Comparison of ENCODE assay signal across 8 cellular contexts in genomic region chr5:74251106-74252032, GRCh38.
DNase-seq lines count a peak whose midpoint lies in the region; ATAC-seq and TF ChIP-seq lines count a peak whose summit lies in the region.

No MANE protein-coding gene starts in this region.

- CTCF ChIA-PET in HEK293 (lab: Yijun Ruan, JAX) = interaction anchor here (0.8 to 1.1 kb wide), 3 partner anchors 8 to 39 kb away, joined by 3 to 9 read pairs (median 3); no protein-coding TSS in a partner anchor

- no peak for ATAC-seq in HG02678 (IDR thresholded peaks at IDR 0.05; ENCODE audit: unreplicated experiment)
- ATAC-seq in HG03442 (IDR thresholded peaks at IDR 0.05; ENCODE audit: unreplicated experiment) = no peak
- ATAC-seq in HG02642 (IDR thresholded peaks at IDR 0.05; ENCODE audit: poor library complexity, unreplicated experiment) = no peak

- H3K9me3 ChIP-seq in HEK293 (ENCODE audit: control insufficient read depth, insufficient read depth, low read depth, low read length) (no peaks in the 10 kb centered on the region), spleen (no peaks in the 10 kb centered on the region)
- H3K9me3 ChIP-seq in effector memory CD4-positive, alpha-beta T cell (ENCODE audit: control insufficient read depth, low read length) = no peaks in the 10 kb centered on the region

- POLR2A ChIA-PET in HEK293 (lab: Yijun Ruan, JAX) = no interaction called here

- no peaks in the 10 kb centered on the region for H3K36me3 ChIP-seq in HEK293 (ENCODE audit: control insufficient read depth in 2 of 2, insufficient read depth in 1 of 2, low read length in 2 of 2)
- H3K36me3 ChIP-seq in spleen = no peaks in the 10 kb centered on the region
- H3K36me3 ChIP-seq in effector memory CD4-positive, alpha-beta T cell (ENCODE audit: control insufficient read depth, insufficient read depth, low read length) = no peaks in the 10 kb centered on the region

- H3K27me3 ChIP-seq in spleen (replicated peaks in 1 of 7) = no peaks in the 10 kb centered on the region
- no peaks in the 10 kb centered on the region for H3K27me3 ChIP-seq in effector memory CD4-positive, alpha-beta T cell (replicated peaks; ENCODE audit: control insufficient read depth, insufficient read depth, low read length, poor library complexity, severe bottlenecking)

- H3K4me1 ChIP-seq in HEK293 (ENCODE audit: control insufficient read depth, insufficient read depth, low read length) (peaks cover 12% of the 10 kb centered on the region), spleen (peaks cover 0 to 10% (median 0%) of the 10 kb centered on the region in 6 donors)
- no peaks in the 10 kb centered on the region for H3K4me1 ChIP-seq in effector memory CD4-positive, alpha-beta T cell (ENCODE audit: control insufficient read depth, insufficient read depth, low read length, poor library complexity, severe bottlenecking)

- TF ChIP-seq POLR2A in spleen (IDR thresholded peaks at IDR 0.05) = no peak

- TF ChIP-seq CTCF in HEK293 (tag by site-specific recombination; IDR thresholded peaks at IDR 0.05) (no peak), spleen (IDR thresholded peaks at IDR 0.05 in 8 of 11, conservative IDR thresholded peaks at IDR 0.05 in 3 of 11) (no peak)

- intact Hi-C loops in spleen (cut with DNase I; ENCODE audit: low total_unique reads) = no loop called here

- WGBS in spleen, 5 donors = 62 to 71% (median 64%) methylated on average over 8 to 9 of the region's 9 CpGs

- DNase-seq in SKM-1 (lab: John Stamatoyannopoulos, UW; ENCODE audit: unreplicated experiment) (peak; percentile 34), glomerular visceral epithelial cell (ENCODE audit: extremely low spot score) (peak; percentile 91), spleen (no peak)
- no peak for DNase-seq in effector memory CD4-positive, alpha-beta T cell

- no peak overlapping the region for H3K4me3 ChIP-seq in HEK293 (ENCODE audit: low read depth, low read length)
- no peak overlapping the region for H3K4me3 ChIP-seq in spleen
- H3K4me3 ChIP-seq in effector memory CD4-positive, alpha-beta T cell (ENCODE audit: insufficient read depth, low read depth, low read length, poor library complexity, severe bottlenecking) = no peak overlapping the region

- H3K27ac ChIP-seq in HEK293 (ENCODE audit: extremely low read depth, low read depth, low read length) (no peak overlapping the region), spleen (peak overlapping the region in 6 of 8 donors; percentile 0 to 61 (median 50))
- H3K27ac ChIP-seq in effector memory CD4-positive, alpha-beta T cell (ENCODE audit: insufficient read depth, low read length, poor library complexity, severe bottlenecking) = no peak overlapping the region

TF ChIP-seq in HEK293, 187 proteins besides CTCF, POLR2A, EP300 and RAD21 (continues in another document):
- TF ChIP-seq SP7 (tag by site-specific recombination; IDR thresholded peaks at IDR 0.05) = peak; percentile 66
- no peak for TF ChIP-seq ZSCAN30 (tag by site-specific recombination; IDR thresholded peaks at IDR 0.05)
- TF ChIP-seq, protein P1, sequence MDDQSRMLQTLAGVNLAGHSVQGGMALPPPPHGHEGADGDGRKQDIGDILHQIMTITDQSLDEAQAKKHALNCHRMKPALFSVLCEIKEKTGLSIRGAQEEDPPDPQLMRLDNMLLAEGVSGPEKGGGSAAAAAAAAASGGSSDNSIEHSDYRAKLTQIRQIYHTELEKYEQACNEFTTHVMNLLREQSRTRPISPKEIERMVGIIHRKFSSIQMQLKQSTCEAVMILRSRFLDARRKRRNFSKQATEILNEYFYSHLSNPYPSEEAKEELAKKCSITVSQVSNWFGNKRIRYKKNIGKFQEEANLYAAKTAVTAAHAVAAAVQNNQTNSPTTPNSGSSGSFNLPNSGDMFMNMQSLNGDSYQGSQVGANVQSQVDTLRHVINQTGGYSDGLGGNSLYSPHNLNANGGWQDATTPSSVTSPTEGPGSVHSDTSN (CRISPR knock-in tag; IDR thresholded peaks at IDR 0.05) = no peak
- TF ChIP-seq KLF17 (tag by site-specific recombination; IDR thresholded peaks at IDR 0.05) = no peak
- no peak for TF ChIP-seq ZNF175 (tag by site-specific recombination; IDR thresholded peaks at IDR 0.05)
- TF ChIP-seq ZNF211 (tag by site-specific recombination; IDR thresholded peaks at IDR 0.05; ENCODE audit: low read depth) = no peak
- no peak for TF ChIP-seq ZNF626 (tag by site-specific recombination; IDR thresholded peaks at IDR 0.05)
- TF ChIP-seq ZNF133 (tag by site-specific recombination; IDR thresholded peaks at IDR 0.05) = no peak
- no peak for TF ChIP-seq ZNF266 (tag by site-specific recombination; IDR thresholded peaks at IDR 0.05; ENCODE audit: low read depth)
- TF ChIP-seq OSR2 (tag by site-specific recombination; IDR thresholded peaks at IDR 0.05) = no peak
- peak; percentile 33; the same call in 1 of the 2 replicates for TF ChIP-seq SP2 (tag by site-specific recombination; IDR thresholded peaks at IDR 0.05)
- TF ChIP-seq, protein P2, sequence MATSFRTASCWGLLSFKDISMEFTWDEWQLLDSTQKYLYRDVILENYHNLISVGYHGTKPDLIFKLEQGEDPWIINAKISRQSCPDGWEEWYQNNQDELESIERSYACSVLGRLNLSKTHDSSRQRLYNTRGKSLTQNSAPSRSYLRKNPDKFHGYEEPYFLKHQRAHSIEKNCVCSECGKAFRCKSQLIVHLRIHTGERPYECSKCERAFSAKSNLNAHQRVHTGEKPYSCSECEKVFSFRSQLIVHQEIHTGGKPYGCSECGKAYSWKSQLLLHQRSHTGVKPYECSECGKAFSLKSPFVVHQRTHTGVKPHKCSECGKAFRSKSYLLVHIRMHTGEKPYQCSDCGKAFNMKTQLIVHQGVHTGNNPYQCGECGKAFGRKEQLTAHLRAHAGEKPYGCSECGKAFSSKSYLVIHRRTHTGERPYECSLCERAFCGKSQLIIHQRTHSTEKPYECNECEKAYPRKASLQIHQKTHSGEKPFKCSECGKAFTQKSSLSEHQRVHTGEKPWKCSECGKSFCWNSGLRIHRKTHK (tag by site-specific recombination; IDR thresholded peaks at IDR 0.05) = no peak
- TF ChIP-seq ZNF423 (tag by site-specific recombination; IDR thresholded peaks at IDR 0.05) = no peak
- TF ChIP-seq ZBTB11 (tag by site-specific recombination; conservative IDR thresholded peaks at IDR 0.05; ENCODE audit: low read depth) = no peak
- no peak for TF ChIP-seq SETDB1 (IDR thresholded peaks at IDR 0.05; ENCODE audit: insufficient read length, low read length)
- no peak for TF ChIP-seq GLIS1 (tag by site-specific recombination; IDR thresholded peaks at IDR 0.05)
- TF ChIP-seq ZNF157 (tag by site-specific recombination; IDR thresholded peaks at IDR 0.05) = no peak
- no peak for TF ChIP-seq ZBTB49 (tag by site-specific recombination; IDR thresholded peaks at IDR 0.05; ENCODE audit: low read depth)
- TF ChIP-seq ZNF302 (tag by site-specific recombination; IDR thresholded peaks at IDR 0.05; ENCODE audit: low read depth) = no peak
- no peak for TF ChIP-seq ZNF843 (tag by site-specific recombination; IDR thresholded peaks at IDR 0.05)

Comparison
In these comparisons a context has a peak if more than half of its experiments do, and no peak if none do; other contexts are left out.
1. H3K27ac ChIP-seq: peak in spleen (6 of 8); none in HEK293 (single experiment) and effector memory CD4-positive, alpha-beta T cell (single experiment).
2. DNase-seq: peak in SKM-1 (single experiment) and glomerular visceral epithelial cell (single experiment); none in spleen (single experiment) and effector memory CD4-positive, alpha-beta T cell (0 of 3).